1 cellular context compared by ENCODE assay signal in genomic region chr6:21942910-21943309, GRCh38.
TF ChIP-seq lines count a peak whose summit lies in the region.

No MANE protein-coding gene starts in this region.

TF ChIP-seq in A549, 52 proteins besides CTCF, POLR2A, EP300 and RAD21 (continued from another document):
- TF ChIP-seq ATOH8 (CRISPR knock-in tag; IDR thresholded peaks at IDR 0.05; ENCODE audit: low read depth) = no peak
- TF ChIP-seq FOSB (CRISPR knock-in tag; IDR thresholded peaks at IDR 0.05) = no peak
- TF ChIP-seq JUN (IDR thresholded peaks at IDR 0.05) = no peak
- TF ChIP-seq CEBPB (IDR thresholded peaks at IDR 0.05) = no peak
- TF ChIP-seq HOXB13 (CRISPR knock-in tag; IDR thresholded peaks at IDR 0.05; ENCODE audit: low read depth) = no peak
- TF ChIP-seq GATA3 (IDR thresholded peaks at IDR 0.05; ENCODE audit: borderline replicate concordance) = no peak
- no peak for TF ChIP-seq FOXS1 (CRISPR knock-in tag; IDR thresholded peaks at IDR 0.05)
- TF ChIP-seq HMGXB4 (CRISPR knock-in tag; IDR thresholded peaks at IDR 0.05; ENCODE audit: borderline replicate concordance) = no peak
